ENCODE assay signal across 9 cellular contexts in genomic region chr4:139315221-139315675, GRCh38. TPM values are rescaled to one million over a fixed set of nuclear protein-coding genes. Genes with fewer than 3 reads are reported as not detected.
A peak's percentile ranks its signal among the peaks of the same experiment; 100 is the strongest.
DNase-seq lines count a peak whose midpoint lies in the region; ATAC-seq, FAIRE-seq and TF ChIP-seq lines count a peak whose summit lies in the region.
"Had no signal": no experiment of that assay in that cellular context is flagged by ENCODE, and none has a peak within 500 bp of the region (broad histone marks: within the 10 kb centered on the region; RNA-seq: fewer than 3 reads in every experiment).

No MANE protein-coding gene starts in this region.

- H3K9me3 Mint-ChIP-seq in activated CD8-positive, alpha-beta T cell treated with anti-CD3 and anti-CD28 coated beads, Interleukin-2, amount 10 ng/mL, durations not matched to agents 7 days and 5 days (ENCODE audit: insufficient read depth): no peaks in the 10 kb centered on the region

- H3K36me3 ChIP-seq in brain microvascular endothelial cell (replicated peaks): no peaks in the 10 kb centered on the region

- ATAC-seq in HG03039 (IDR thresholded peaks at IDR 0.05; ENCODE audit: unreplicated experiment): peak; percentile 55
- no peak for ATAC-seq in activated CD8-positive, alpha-beta T cell treated with anti-CD3 and anti-CD28 coated beads, Interleukin-2, amount 10 ng/mL, durations not matched to agents 7 days and 5 days

- POLR2A ChIA-PET in activated CD8-positive, alpha-beta T cell treated with anti-CD3 and anti-CD28 coated beads, Interleukin-2, amount 10 ng/mL, durations not matched to agents 7 days and 5 days (lab: Charles Lee): interaction anchor here (1.0 kb wide), 1 partner anchor 14 kb away, joined by 3 read pairs; the partner anchor contains the start of gene NAA15

- H3K27ac Mint-ChIP-seq in activated CD8-positive, alpha-beta T cell treated with anti-CD3 and anti-CD28 coated beads, Interleukin-2, amount 10 ng/mL, durations not matched to agents 7 days and 5 days: peak overlapping the region; percentile 57

- H3K4me3 ChIP-seq in coronary artery: no peak overlapping the region
- H3K4me3 ChIP-seq in brain microvascular endothelial cell (ENCODE audit: low read depth, low read length): no peak overlapping the region

- no peaks in the 10 kb centered on the region for H3K27me3 Mint-ChIP-seq in activated CD8-positive, alpha-beta T cell treated with anti-CD3 and anti-CD28 coated beads, Interleukin-2, amount 10 ng/mL, durations not matched to agents 7 days and 5 days (ENCODE audit: low read depth)

- TF ChIP-seq CTCF in coronary artery (IDR thresholded peaks at IDR 0.05) (no peak), brain microvascular endothelial cell (IDR thresholded peaks at IDR 0.05; ENCODE audit: low read depth, low read length, missing control alignments) (no peak)

- H3K27ac ChIP-seq in coronary artery (no peak overlapping the region), brain microvascular endothelial cell (no peak overlapping the region)
- H3K27ac ChIP-seq: HL-60 had no signal

- CTCF ChIA-PET in activated CD8-positive, alpha-beta T cell treated with anti-CD3 and anti-CD28 coated beads, Interleukin-2, amount 10 ng/mL, durations not matched to agents 7 days and 5 days (lab: Charles Lee): interaction anchor here (1.2 kb wide), 1 partner anchor 20 kb away, joined by 3 read pairs; no protein-coding TSS in a partner anchor

- peaks cover 46% of the 10 kb centered on the region for H3K36me3 Mint-ChIP-seq in activated CD8-positive, alpha-beta T cell treated with anti-CD3 and anti-CD28 coated beads, Interleukin-2, amount 10 ng/mL, durations not matched to agents 7 days and 5 days (ENCODE audit: low read depth)

- in situ Hi-C loops in Caki2 (cut with HindIII; ENCODE audit: low pct_unique_long_range_greater_than_20kb, low sequenced_read_pairs) (no loop called here), brain microvascular endothelial cell (cut with HindIII; ENCODE audit: low pct_ligation_motif_present, low sequenced_read_pairs) (no loop called here)

- no peaks in the 10 kb centered on the region for H3K27me3 ChIP-seq in brain microvascular endothelial cell (replicated peaks)

- H3K4me3 Mint-ChIP-seq in activated CD8-positive, alpha-beta T cell treated with anti-CD3 and anti-CD28 coated beads, Interleukin-2, amount 10 ng/mL, durations not matched to agents 7 days and 5 days: no peak overlapping the region

- peaks cover 64% of the 10 kb centered on the region for H3K4me1 Mint-ChIP-seq in activated CD8-positive, alpha-beta T cell treated with anti-CD3 and anti-CD28 coated beads, Interleukin-2, amount 10 ng/mL, durations not matched to agents 7 days and 5 days (ENCODE audit: low read depth)

- DNase-seq in Caki2 (ENCODE audit: low read depth): peak; percentile 38
- DNase-seq in GM19239 (ENCODE audit: insufficient read length, low spot score): no peak
- no peak for DNase-seq in activated CD8-positive, alpha-beta T cell treated with anti-CD3 and anti-CD28 coated beads, Interleukin-2, amount 10 ng/mL, durations not matched to agents 7 days and 5 days
- DNase-seq in coronary artery (ENCODE audit: low spot score): no peak
- no peak for DNase-seq in brain microvascular endothelial cell
- no peak for DNase-seq in DMS53 treated with DMSO at 0.1 percent for 48 hours (lab: John Stamatoyannopoulos, UW; ENCODE audit: unreplicated experiment)
- no peak for DNase-seq in NCI-H524 (lab: John Stamatoyannopoulos, UW)

- peak; percentile 84 for FAIRE-seq in GM19239 (lab: Jason Lieb, UNC)

RNA-seq across cellular contexts. Expression of gene NDUFC1, which starts 13.0 kb away (rescaled TPM):
- 128 and 167 TPM in 2 replicates for total RNA-seq in Caki2 (2014; rRNA removed; shearing (Covaris generic); ENCODE audit: low replicate concordance)
- 10 to 100 TPM; 48.0 to 49.7 TPM for total RNA-seq in activated CD8-positive, alpha-beta T cell treated with anti-CD3 and anti-CD28 coated beads, Interleukin-2, amount 10 ng/mL, durations not matched to agents 7 days and 5 days

RNA-seq across cellular contexts. Expression of gene NAA15, which starts 13.9 kb away (rescaled TPM):
- total RNA-seq in Caki2 (2014; rRNA removed; shearing (Covaris generic); ENCODE audit: low replicate concordance): 5.0 and 23.5 TPM in 2 replicates
- total RNA-seq in activated CD8-positive, alpha-beta T cell treated with anti-CD3 and anti-CD28 coated beads, Interleukin-2, amount 10 ng/mL, durations not matched to agents 7 days and 5 days: 10 to 100 TPM; 61.2 to 66.2 TPM

RNA-seq across cellular contexts. Expression of gene MGARP, which starts 35.2 kb away (rescaled TPM):
- 0.90 and 1.5 TPM in 2 replicates for total RNA-seq in Caki2 (2014; rRNA removed; shearing (Covaris generic); ENCODE audit: low replicate concordance)
- total RNA-seq in activated CD8-positive, alpha-beta T cell treated with anti-CD3 and anti-CD28 coated beads, Interleukin-2, amount 10 ng/mL, durations not matched to agents 7 days and 5 days: under 1 TPM in 1 of 2 experiments, not detected in 1; 0.26 TPM
